18 cellular contexts compared by ENCODE assay signal in genomic region chr9:137431416-137431931, GRCh38. TPM values are rescaled to one million over a fixed set of nuclear protein-coding genes. Genes with fewer than 3 reads are reported as not detected.
"Had no signal": no experiment of that assay in that cellular context is flagged by ENCODE, and none has a peak within 500 bp of the region (broad histone marks: within the 10 kb centered on the region; RNA-seq: fewer than 3 reads in every experiment).

No MANE protein-coding gene starts in this region.

- H3K4me1 ChIP-seq: parathyroid adenoma had no signal

- H3K9ac ChIP-seq: parathyroid adenoma had no signal

- H3K27ac ChIP-seq: gastroesophageal sphincter, parathyroid adenoma, stomach, testis, VCaP had no signal

- H3K27me3 ChIP-seq: testis had no signal

- ATAC-seq: activated CD8-positive, alpha-beta memory T cell treated with anti-CD3 and anti-CD28 coated beads, Interleukin-2, amount 10 ng/mL, durations not matched to agents 7 days and 5 days; activated T-cell treated with anti-CD3 and anti-CD28 coated beads, Interleukin-2, amount 50 U/mL, for 4 hours; gastroesophageal sphincter; left lobe of liver; mucosa of descending colon; naive thymus-derived CD4-positive, alpha-beta T cell; sciatic nerve had no signal

- H3K9me3 ChIP-seq: gastroesophageal sphincter, mucosa of descending colon, stomach, testis had no signal

- H3K36me3 ChIP-seq: gastroesophageal sphincter had no signal

- DNase-seq: activated CD4-positive, alpha-beta T cell treated with anti-CD3 and anti-CD28 coated beads, Interleukin-2, amount 50 U/mL, for 48 hours; activated CD8-positive, alpha-beta memory T cell treated with anti-CD3 and anti-CD28 coated beads, Interleukin-2, amount 10 ng/mL, durations not matched to agents 7 days and 5 days; activated effector memory CD4-positive, alpha-beta T cell treated with Interleukin-2 at 50 U/mL for 16 hours; activated naive CD4-positive, alpha-beta T cell treated with anti-CD3 and anti-CD28 coated beads, Interleukin-2, amount 50 U/mL, for 16 hours; activated T-cell treated with anti-CD3 and anti-CD28 coated beads, Interleukin-2, amount 50 U/mL, for 4 hours; erythroblast; naive thymus-derived CD4-positive, alpha-beta T cell; stomach; T-helper 1 cell; T1000; testis had no signal

- H3K4me3 ChIP-seq: gastroesophageal sphincter, mucosa of descending colon, testis had no signal

RNA-seq across cellular contexts. Expression of gene ENTPD8, which starts 9.7 kb away (rescaled TPM):
- total RNA-seq: activated CD8-positive, alpha-beta memory T cell treated with anti-CD3 and anti-CD28 coated beads, Interleukin-2, amount 10 ng/mL, durations not matched to agents 7 days and 5 days; activated T-cell treated with anti-CD3 and anti-CD28 coated beads, Interleukin-2, amount 50 U/mL, for 4 hours; naive thymus-derived CD4-positive, alpha-beta T cell; sciatic nerve; ureter had no signal
- polyA plus RNA-seq: naive thymus-derived CD4-positive, alpha-beta T cell had no signal
